Comparison of ENCODE assay signal across 9 cellular contexts in the genomic region with DNA sequence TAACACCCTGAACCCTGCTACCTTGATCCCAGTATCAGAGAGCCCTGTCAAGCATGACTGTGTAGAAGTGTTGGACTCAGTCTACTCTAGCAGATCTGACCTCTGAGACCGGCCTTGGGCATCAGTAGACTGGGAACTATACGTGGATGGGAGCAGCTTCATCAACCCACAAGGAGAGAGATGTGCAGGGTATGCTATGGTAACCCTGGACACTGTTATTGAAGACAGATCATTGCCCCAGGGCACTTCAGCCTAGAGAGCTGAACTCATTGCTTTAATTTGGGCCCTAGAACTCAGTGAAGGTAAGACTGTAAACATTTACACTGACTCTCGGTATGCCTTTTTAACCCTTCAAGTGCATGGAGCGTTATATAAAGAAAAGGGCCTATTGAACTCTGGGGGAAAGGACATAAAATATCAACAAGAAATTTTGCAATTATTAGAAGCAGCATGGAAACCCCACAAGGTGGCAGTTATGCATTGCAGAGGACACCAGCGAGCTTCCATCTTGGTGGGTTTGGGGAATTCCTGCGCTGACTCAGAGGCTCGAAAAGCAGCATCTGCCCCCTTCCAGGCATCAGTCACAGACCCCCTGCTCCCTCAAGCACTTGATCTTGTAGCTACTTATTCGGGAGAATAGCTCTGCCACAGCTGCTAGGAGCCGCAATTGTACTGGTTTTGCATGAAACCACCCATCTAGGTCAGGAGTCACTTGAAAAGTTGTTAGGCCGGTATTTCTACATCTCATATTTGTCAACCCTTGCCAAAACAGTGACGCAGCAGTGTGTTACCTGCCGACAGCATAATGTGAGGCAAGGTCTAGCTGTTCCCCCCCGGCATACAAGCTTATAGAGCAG. TPM values are rescaled to one million over a fixed set of nuclear protein-coding genes. Genes with fewer than 3 reads are reported as not detected.
A peak's percentile ranks its signal among the peaks of the same experiment; 100 is the strongest.
DNase-seq lines count a peak whose midpoint lies in the region; ATAC-seq and TF ChIP-seq lines count a peak whose summit lies in the region.
"Not testable (repeated sequence)": the region's sequence is repeated elsewhere in the genome, so short reads cannot be mapped to it uniquely, and the experiment has no call there.
"Had no signal": no experiment of that assay in that cellular context is flagged by ENCODE, and none has a peak within 500 bp of the region (broad histone marks: within the 10 kb centered on the region; RNA-seq: fewer than 3 reads in every experiment).

No MANE protein-coding gene starts in this region.

- not testable (repeated sequence) for H3K9me3 Mint-ChIP-seq in Caco-2 (ENCODE audit: unreplicated experiment); activated CD8-positive, alpha-beta memory T cell treated with anti-CD3 and anti-CD28 coated beads, Interleukin-2, amount 10 ng/mL, durations not matched to agents 7 days and 5 days (ENCODE audit: low read depth)

- not testable (repeated sequence) for TF ChIP-seq CTCF in Caco-2 (IDR thresholded peaks at IDR 0.05; ENCODE audit: insufficient read depth in 1 of 2, low read depth in 1 of 2, low read length in 1 of 2, severe bottlenecking in 1 of 2, unreplicated experiment in 1 of 2); colonic mucosa (IDR thresholded peaks at IDR 0.05); neutrophil (IDR thresholded peaks at IDR 0.05); upper lobe of left lung (IDR thresholded peaks at IDR 0.05)
- TF ChIP-seq CTCF in LNCaP clone FGC (IDR thresholded peaks at IDR 0.05; ENCODE audit: control insufficient read depth, extremely low read depth, insufficient read depth) = peak; percentile 12; the same call in 1 of the 2 replicates

- peak overlapping the region; percentile 57 to 70 for H3K9ac ChIP-seq in colonic mucosa (ENCODE audit: low read depth in 2 of 2, low read length in 2 of 2)

- peak overlapping the region; percentile 80 for H3K4me3 Mint-ChIP-seq in Caco-2 (ENCODE audit: unreplicated experiment)
- not testable (repeated sequence) for H3K4me3 Mint-ChIP-seq in activated CD8-positive, alpha-beta memory T cell treated with anti-CD3 and anti-CD28 coated beads, Interleukin-2, amount 10 ng/mL, durations not matched to agents 7 days and 5 days

- peak in 1 of 4 donors; percentile 29 for TF ChIP-seq POLR2A in upper lobe of left lung (IDR thresholded peaks at IDR 0.05)

- peak in 2 of 4 donors; percentile 20 to 68 for TF ChIP-seq EP300 in upper lobe of left lung (IDR thresholded peaks at IDR 0.05)

- not testable (repeated sequence) for H3K27me3 Mint-ChIP-seq in Caco-2 (ENCODE audit: insufficient read depth, unreplicated experiment); activated CD8-positive, alpha-beta memory T cell treated with anti-CD3 and anti-CD28 coated beads, Interleukin-2, amount 10 ng/mL, durations not matched to agents 7 days and 5 days

- not testable (repeated sequence) for H3K36me3 ChIP-seq in Caco-2 (ENCODE audit: control insufficient read depth, insufficient read depth, low read length); colonic mucosa; neutrophil; upper lobe of left lung

- CTCF ChIA-PET in Caco-2 (lab: Charles Lee) = interaction anchor here (0.6 to 1.7 kb wide), 13 partner anchors 10 to 469 kb away, joined by 3 to 8 read pairs (median 3); a partner anchor contains a TSS
- CTCF ChIA-PET in activated CD8-positive, alpha-beta memory T cell treated with anti-CD3 and anti-CD28 coated beads, Interleukin-2, amount 10 ng/mL, durations not matched to agents 7 days and 5 days (lab: Charles Lee) = interaction anchor here (0.8 to 3.7 kb wide), 21 partner anchors 9 to 903 kb away, joined by 3 to 39 read pairs (median 4); a partner anchor contains a TSS

- H3K27ac Mint-ChIP-seq in Caco-2 (ENCODE audit: unreplicated experiment) = peak overlapping the region; percentile 96
- H3K27ac Mint-ChIP-seq in activated CD8-positive, alpha-beta memory T cell treated with anti-CD3 and anti-CD28 coated beads, Interleukin-2, amount 10 ng/mL, durations not matched to agents 7 days and 5 days = peak overlapping the region; percentile 42

- H3K36me3 Mint-ChIP-seq in Caco-2 (ENCODE audit: insufficient read depth, unreplicated experiment); activated CD8-positive, alpha-beta memory T cell treated with anti-CD3 and anti-CD28 coated beads, Interleukin-2, amount 10 ng/mL, durations not matched to agents 7 days and 5 days: not testable (repeated sequence)

- H3K9me3 ChIP-seq in Caco-2, colonic mucosa, neutrophil, upper lobe of left lung: not testable (repeated sequence)

- BruUV-seq in Caco-2 (replicated peaks; lab: Mats Ljungman, UMichigan) = TSS peak; percentile 96

- peak overlapping the region; percentile 54 for H3K27ac ChIP-seq in colonic mucosa
- H3K27ac ChIP-seq in neutrophil = peak overlapping the region; percentile 87
- H3K27ac ChIP-seq in upper lobe of left lung = peak overlapping the region; percentile 87 to 90 (median 88)

- not testable (repeated sequence) for H3K27me3 ChIP-seq in Caco-2 (replicated peaks; ENCODE audit: control insufficient read depth, insufficient read depth, low read length); colonic mucosa; neutrophil; upper lobe of left lung

- peaks cover 21% of the 10 kb centered on the region for H3K4me1 Mint-ChIP-seq in Caco-2 (ENCODE audit: low read depth, unreplicated experiment)
- H3K4me1 Mint-ChIP-seq in activated CD8-positive, alpha-beta memory T cell treated with anti-CD3 and anti-CD28 coated beads, Interleukin-2, amount 10 ng/mL, durations not matched to agents 7 days and 5 days = peaks cover 27% of the 10 kb centered on the region

- not testable (repeated sequence) for ATAC-seq in activated CD8-positive, alpha-beta memory T cell treated with anti-CD3 and anti-CD28 coated beads, Interleukin-2, amount 10 ng/mL, durations not matched to agents 7 days and 5 days
- ATAC-seq in left colon (peak; percentile 92), upper lobe of left lung (ENCODE audit: low FRiP score in 2 of 2) (peak in 1 of 2 donors; percentile 55)

- 44 to 59% methylated on average over 13 of the region's 13 CpGs for WGBS in upper lobe of left lung, 2 donors

- DNase-seq in Caco-2 (peak; percentile 87 to 88), LNCaP clone FGC (ENCODE audit: low read depth) (peak; percentile 86), NCI-H524 (lab: John Stamatoyannopoulos, UW) (peak; percentile 39 to 73), colonic mucosa (peak; percentile 83), left colon (peak; percentile 63 to 70), upper lobe of left lung (peak in 1 of 2 donors; percentile 75)
- peak; percentile 47 for DNase-seq in activated CD8-positive, alpha-beta memory T cell treated with anti-CD3 and anti-CD28 coated beads, Interleukin-2, amount 10 ng/mL, durations not matched to agents 7 days and 5 days

- peak overlapping the region; percentile 19 for H3K4me3 ChIP-seq in Caco-2 (ENCODE audit: low read depth, low read length)
- H3K4me3 ChIP-seq in LNCaP clone FGC (ENCODE audit: low read depth, low read length) = peak overlapping the region; percentile 72
- H3K4me3 ChIP-seq in colonic mucosa = peak overlapping the region; percentile 22
- peak overlapping the region; percentile 50 to 60 for H3K4me3 ChIP-seq in neutrophil (ENCODE audit: low read depth in 1 of 2, low read length in 1 of 2)
- peak overlapping the region in 3 of 4 donors; percentile 35 to 39 (median 38) for H3K4me3 ChIP-seq in upper lobe of left lung

- intact Hi-C loops in Caco-2 (cut with micrococcal nuclease; ENCODE audit: unreplicated experiment) = loop anchor here (1.0 to 2.0 kb wide), 2 partner anchors 62 to 135 kb away; a partner anchor contains a TSS
- intact Hi-C loops in colonic mucosa (cut with DNase I); left colon (cut with DNase I, micrococcal nuclease): not testable (repeated sequence)

- H3K4me1 ChIP-seq in Caco-2 = peaks cover 14% of the 10 kb centered on the region
- H3K4me1 ChIP-seq in colonic mucosa = not testable (repeated sequence)
- peaks cover 31% of the 10 kb centered on the region in 2 experiments for H3K4me1 ChIP-seq in neutrophil (ENCODE audit: control insufficient read depth in 1 of 2, insufficient read depth in 1 of 2, low read depth in 1 of 2, low read length in 1 of 2)
- peaks cover 0 to 15% (median 8%) of the 10 kb centered on the region in 4 donors for H3K4me1 ChIP-seq in upper lobe of left lung

- POLR2A ChIA-PET in Caco-2 (lab: Charles Lee) = interaction anchor here (0.6 kb wide), 1 partner anchor 1179 kb away, joined by 4 read pairs; no protein-coding TSS in a partner anchor

RNA-seq across cellular contexts. Expression of a gene that starts 19.0 kb away (rescaled TPM):
- not detected in 2 replicates for total RNA-seq in Caco-2 (2022)
- total RNA-seq in activated CD8-positive, alpha-beta memory T cell treated with anti-CD3 and anti-CD28 coated beads, Interleukin-2, amount 10 ng/mL, durations not matched to agents 7 days and 5 days = 100 to 1,000 TPM; 177 to 202 TPM
- total RNA-seq in colonic mucosa = 1 to 10 TPM in 1 of 2 donors, under 1 TPM in 1; 0.47 to 1.1 TPM
- 1 to 10 TPM in 1 of 2 donors, under 1 TPM in 1; 0.85 to 1.8 TPM for total RNA-seq in left colon
- 10 to 100 TPM in 5 of 6 donors, not detected in 1; 13.7 to 28.3 (median 15.4) TPM for total RNA-seq in upper lobe of left lung
- total RNA-seq: G401 had no signal

Comparison
In these comparisons a context has a peak if more than half of its experiments do, and no peak if none do; other contexts are left out.
1. H3K4me3 ChIP-seq: peak in every context shown above with its lines; median percentile 72 in LNCaP clone FGC; 55 in neutrophil; 38 in upper lobe of left lung; 22 in colonic mucosa; 19 in Caco-2.
2. RNA of a gene that starts 19.0 kb away (total RNA-seq): 177 to 202 TPM in activated CD8-positive, alpha-beta memory T cell treated with anti-CD3 and anti-CD28 coated beads, Interleukin-2, amount 10 ng/mL, durations not matched to agents 7 days and 5 days; 13.7 to 28.3 TPM in upper lobe of left lung, 0.85 to 1.8 TPM in left colon, 0.47 to 1.1 TPM in colonic mucosa and not detected in Caco-2; every median in the first group is over 4 times any median in the second.
3. Peak in every context shown above with its lines, with median percentiles within 50 percentile points of each other: H3K27ac ChIP-seq.